ENCODE assay signal across 16 cellular contexts in the genomic region with DNA sequence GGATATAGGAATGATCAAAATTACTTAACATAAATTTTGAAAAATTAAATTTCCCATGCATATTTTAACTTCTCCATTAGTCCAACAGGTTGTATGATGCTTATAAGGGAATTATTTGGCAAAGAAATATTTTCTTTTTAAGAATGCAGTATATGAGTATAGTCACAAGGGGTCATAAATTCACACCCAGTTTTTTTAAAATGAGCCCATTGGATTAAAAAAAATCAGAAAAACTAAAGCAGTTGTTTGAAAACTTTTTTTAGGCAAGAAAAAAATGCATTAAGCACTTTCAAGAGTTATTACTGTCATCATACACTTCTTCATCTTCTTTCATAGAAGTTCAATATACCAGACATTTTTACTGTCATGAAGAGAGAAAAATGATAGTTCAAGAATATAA.
DNase-seq lines count a peak whose midpoint lies in the region; ATAC-seq and TF ChIP-seq lines count a peak whose summit lies in the region.
"Had no signal": no experiment of that assay in that cellular context is flagged by ENCODE, and none has a peak within 500 bp of the region (broad histone marks: within the 10 kb centered on the region; RNA-seq: fewer than 3 reads in every experiment).

No MANE protein-coding gene starts in this region.

- no peaks in the 10 kb centered on the region for H3K9me3 ChIP-seq in SK-N-SH
- H3K9me3 ChIP-seq: HAP-1 had no signal

- TF ChIP-seq CTCF in SK-N-SH (IDR thresholded peaks at IDR 0.05): peak; percentile 47
- no peak for TF ChIP-seq CTCF in choroid plexus epithelial cell (conservative IDR thresholded peaks at IDR 0.05; ENCODE audit: low read depth, low read length)
- TF ChIP-seq CTCF in neural crest cell (conservative IDR thresholded peaks at IDR 0.05): peak; percentile 39

- no peaks in the 10 kb centered on the region for H3K27me3 ChIP-seq in SK-N-SH (ENCODE audit: insufficient read depth)
- H3K27me3 ChIP-seq: BLaER1 treated with 17β-estradiol and CSF1 and Interleukin-3, amounts not matched to agents 10 nM and 100 nM had no signal

- H4K20me1 ChIP-seq in SK-N-SH (ENCODE audit: insufficient read depth): no peaks in the 10 kb centered on the region
- H4K20me1 ChIP-seq: BLaER1 treated with 17β-estradiol and CSF1 and Interleukin-3, amounts not matched to agents 10 nM and 100 nM had no signal

- H3K4me1 ChIP-seq in SK-N-SH (ENCODE audit: control insufficient read depth in 1 of 2, insufficient read depth in 2 of 2, low read depth in 1 of 2, low read length in 1 of 2): no peaks in the 10 kb centered on the region; a peak in 1 of 4 replicates
- H3K4me1 ChIP-seq: HAP-1 had no signal

- peaks cover 2% of the 10 kb centered on the region for H3K9me3 Mint-ChIP-seq in neural crest cell

- TF ChIP-seq EP300 in SK-N-SH (IDR thresholded peaks at IDR 0.05; ENCODE audit: borderline replicate concordance in 1 of 2, low read depth in 1 of 2, low read length in 1 of 2): no peak

- no peaks in the 10 kb centered on the region for H3K9me2 ChIP-seq in SK-N-SH

- no peak overlapping the region for H3K27ac Mint-ChIP-seq in neural crest cell (ENCODE audit: unreplicated experiment)
- H3K27ac Mint-ChIP-seq: CD4-positive, alpha-beta T cell had no signal

- H3K4me3 ChIP-seq in SK-N-SH (ENCODE audit: low read depth in 2 of 2, low read length in 1 of 2): no peak overlapping the region
- no peak overlapping the region for H3K4me3 ChIP-seq in choroid plexus epithelial cell (ENCODE audit: low read depth, low read length)
- H3K4me3 ChIP-seq: BLaER1 treated with 17β-estradiol and CSF1 and Interleukin-3, amounts not matched to agents 10 nM and 100 nM; GM12878; HAP-1 had no signal

- no peak overlapping the region for H3K27ac ChIP-seq in SK-N-SH (ENCODE audit: low read depth in 2 of 2, low read length in 1 of 2)
- H3K27ac ChIP-seq: 22Rv1 had no signal

- POLR2A ChIA-PET in SK-N-SH (lab: Yijun Ruan, JAX): no interaction called here

- H3K36me3 Mint-ChIP-seq in neural crest cell (ENCODE audit: low read depth): no peaks in the 10 kb centered on the region

- no peaks in the 10 kb centered on the region for H3K27me3 Mint-ChIP-seq in neural crest cell (ENCODE audit: low read depth)
- H3K27me3 Mint-ChIP-seq: CD4-positive, alpha-beta T cell had no signal

- DNase-seq in SK-N-SH: no peak
- peak; percentile 6 for DNase-seq in choroid plexus epithelial cell (ENCODE audit: low read depth)
- DNase-seq in neural crest cell (ENCODE audit: low read depth, low spot score): no peak
- no peak for DNase-seq in inferior parietal cortex (ENCODE audit: extremely low spot score)
- no peak for DNase-seq in KG1 (lab: John Stamatoyannopoulos, UW)
- DNase-seq: Calu3; CD4-positive, alpha-beta T cell; DMS 273 treated with DMSO at 0.1 percent for 48 hours; IMR-90 had no signal

- CTCF ChIA-PET in SK-N-SH (lab: Yijun Ruan, JAX): no interaction called here

- H2AFZ ChIP-seq in SK-N-SH (ENCODE audit: low read depth): no peak overlapping the region

- H3K4me3 Mint-ChIP-seq in neural crest cell: no peak overlapping the region
- H3K4me3 Mint-ChIP-seq: CD4-positive, alpha-beta T cell had no signal

- H3K4me2 ChIP-seq in SK-N-SH: no peak overlapping the region

- H3K36me3 ChIP-seq in SK-N-SH (replicated peaks in 1 of 2; ENCODE audit: control insufficient read depth in 1 of 2, insufficient read depth in 2 of 2, low read length in 1 of 2): no peaks in the 10 kb centered on the region
- H3K36me3 ChIP-seq: BLaER1 treated with 17β-estradiol and CSF1 and Interleukin-3, amounts not matched to agents 10 nM and 100 nM; HAP-1 had no signal

- no peaks in the 10 kb centered on the region for H3K79me2 ChIP-seq in SK-N-SH (ENCODE audit: insufficient read depth)

- H3K9ac ChIP-seq in SK-N-SH: no peak overlapping the region

- ATAC-seq in SK-N-SH treated with all-trans-retinoic acid at 6 μM for 48 hours: no peak
- ATAC-seq in GM19351 (IDR thresholded peaks at IDR 0.05; ENCODE audit: unreplicated experiment): no peak
- no peak for ATAC-seq in GM18520 (IDR thresholded peaks at IDR 0.05; ENCODE audit: unreplicated experiment)
- ATAC-seq: GM12878 had no signal

- peaks cover 8% of the 10 kb centered on the region for H3K4me1 Mint-ChIP-seq in neural crest cell

- H3F3A ChIP-seq in SK-N-SH (replicated peaks; ENCODE audit: insufficient read depth): no peaks in the 10 kb centered on the region

- peak; percentile 19; the same call in 1 of the 2 replicates for TF ChIP-seq RAD21 in SK-N-SH (IDR thresholded peaks at IDR 0.05; ENCODE audit: low read length)

TF ChIP-seq in SK-N-SH, 30 proteins besides CTCF, POLR2A, EP300 and RAD21 (continues in another document):
- TF ChIP-seq FOSL2 (IDR thresholded peaks at IDR 0.05; ENCODE audit: borderline replicate concordance, low read depth): no peak
- no peak for TF ChIP-seq FOXJ3 (CRISPR knock-in tag; IDR thresholded peaks at IDR 0.05)
- TF ChIP-seq, protein P1, sequence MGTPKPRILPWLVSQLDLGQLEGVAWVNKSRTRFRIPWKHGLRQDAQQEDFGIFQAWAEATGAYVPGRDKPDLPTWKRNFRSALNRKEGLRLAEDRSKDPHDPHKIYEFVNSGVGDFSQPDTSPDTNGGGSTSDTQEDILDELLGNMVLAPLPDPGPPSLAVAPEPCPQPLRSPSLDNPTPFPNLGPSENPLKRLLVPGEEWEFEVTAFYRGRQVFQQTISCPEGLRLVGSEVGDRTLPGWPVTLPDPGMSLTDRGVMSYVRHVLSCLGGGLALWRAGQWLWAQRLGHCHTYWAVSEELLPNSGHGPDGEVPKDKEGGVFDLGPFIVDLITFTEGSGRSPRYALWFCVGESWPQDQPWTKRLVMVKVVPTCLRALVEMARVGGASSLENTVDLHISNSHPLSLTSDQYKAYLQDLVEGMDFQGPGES (IDR thresholded peaks at IDR 0.05; ENCODE audit: low read depth, low read length): no peak
- no peak for TF ChIP-seq RFX5 (IDR thresholded peaks at IDR 0.05; ENCODE audit: low read length)
- TF ChIP-seq GABPA (IDR thresholded peaks at IDR 0.05; ENCODE audit: low read depth): no peak
- no peak for TF ChIP-seq POLR2AphosphoS5 (IDR thresholded peaks at IDR 0.05; ENCODE audit: low read depth, low read length)
- TF ChIP-seq YY1 (IDR thresholded peaks at IDR 0.05; ENCODE audit: low read depth): no peak
- TF ChIP-seq EZH2phosphoT487 (IDR thresholded peaks at IDR 0.05; ENCODE audit: borderline replicate concordance, low read depth): no peak

TF ChIP-seq in SK-N-SH treated with all-trans-retinoic acid at 6 μM for 48 hours, 23 proteins besides CTCF, POLR2A, EP300 and RAD21 (continues in another document):
- TF ChIP-seq ARNTL (CRISPR knock-in tag; IDR thresholded peaks at IDR 0.05; ENCODE audit: borderline replicate concordance, low read depth): no peak
- TF ChIP-seq ZNF565 (CRISPR knock-in tag; conservative IDR thresholded peaks at IDR 0.05; ENCODE audit: low read depth): no peak
- no peak for TF ChIP-seq TOX (CRISPR knock-in tag; IDR thresholded peaks at IDR 0.05; ENCODE audit: borderline replicate concordance)
- no peak for TF ChIP-seq CSDC2 (CRISPR knock-in tag; IDR thresholded peaks at IDR 0.05)
- no peak for TF ChIP-seq ZNF70 (CRISPR knock-in tag; IDR thresholded peaks at IDR 0.05)
- TF ChIP-seq, protein P2, sequence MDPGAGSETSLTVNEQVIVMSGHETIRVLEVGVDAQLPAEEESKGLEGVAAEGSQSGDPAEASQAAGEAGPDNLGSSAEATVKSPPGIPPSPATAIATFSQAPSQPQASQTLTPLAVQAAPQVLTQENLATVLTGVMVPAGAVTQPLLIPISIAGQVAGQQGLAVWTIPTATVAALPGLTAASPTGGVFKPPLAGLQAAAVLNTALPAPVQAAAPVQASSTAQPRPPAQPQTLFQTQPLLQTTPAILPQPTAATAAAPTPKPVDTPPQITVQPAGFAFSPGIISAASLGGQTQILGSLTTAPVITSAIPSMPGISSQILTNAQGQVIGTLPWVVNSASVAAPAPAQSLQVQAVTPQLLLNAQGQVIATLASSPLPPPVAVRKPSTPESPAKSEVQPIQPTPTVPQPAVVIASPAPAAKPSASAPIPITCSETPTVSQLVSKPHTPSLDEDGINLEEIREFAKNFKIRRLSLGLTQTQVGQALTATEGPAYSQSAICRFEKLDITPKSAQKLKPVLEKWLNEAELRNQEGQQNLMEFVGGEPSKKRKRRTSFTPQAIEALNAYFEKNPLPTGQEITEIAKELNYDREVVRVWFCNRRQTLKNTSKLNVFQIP (CRISPR knock-in tag; IDR thresholded peaks at IDR 0.05; ENCODE audit: borderline replicate concordance, low read depth): no peak
- no peak for TF ChIP-seq ZC3H10 (CRISPR knock-in tag; IDR thresholded peaks at IDR 0.05)
- no peak for TF ChIP-seq RARB (CRISPR knock-in tag; IDR thresholded peaks at IDR 0.05)
- TF ChIP-seq ESRRG (CRISPR knock-in tag; IDR thresholded peaks at IDR 0.05): no peak
- TF ChIP-seq GLIS3 (CRISPR knock-in tag; IDR thresholded peaks at IDR 0.05): no peak
- no peak for TF ChIP-seq OSR1 (CRISPR knock-in tag; IDR thresholded peaks at IDR 0.05)
- no peak for TF ChIP-seq TCF4 (CRISPR knock-in tag; IDR thresholded peaks at IDR 0.05; ENCODE audit: borderline replicate concordance)
- TF ChIP-seq, protein P3, sequence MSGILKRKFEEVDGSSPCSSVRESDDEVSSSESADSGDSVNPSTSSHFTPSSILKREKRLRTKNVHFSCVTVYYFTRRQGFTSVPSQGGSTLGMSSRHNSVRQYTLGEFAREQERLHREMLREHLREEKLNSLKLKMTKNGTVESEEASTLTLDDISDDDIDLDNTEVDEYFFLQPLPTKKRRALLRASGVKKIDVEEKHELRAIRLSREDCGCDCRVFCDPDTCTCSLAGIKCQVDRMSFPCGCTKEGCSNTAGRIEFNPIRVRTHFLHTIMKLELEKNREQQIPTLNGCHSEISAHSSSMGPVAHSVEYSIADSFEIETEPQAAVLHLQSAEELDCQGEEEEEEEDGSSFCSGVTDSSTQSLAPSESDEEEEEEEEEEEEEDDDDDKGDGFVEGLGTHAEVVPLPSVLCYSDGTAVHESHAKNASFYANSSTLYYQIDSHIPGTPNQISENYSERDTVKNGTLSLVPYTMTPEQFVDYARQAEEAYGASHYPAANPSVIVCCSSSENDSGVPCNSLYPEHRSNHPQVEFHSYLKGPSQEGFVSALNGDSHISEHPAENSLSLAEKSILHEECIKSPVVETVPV (CRISPR knock-in tag; IDR thresholded peaks at IDR 0.05): no peak
- TF ChIP-seq, protein P4, sequence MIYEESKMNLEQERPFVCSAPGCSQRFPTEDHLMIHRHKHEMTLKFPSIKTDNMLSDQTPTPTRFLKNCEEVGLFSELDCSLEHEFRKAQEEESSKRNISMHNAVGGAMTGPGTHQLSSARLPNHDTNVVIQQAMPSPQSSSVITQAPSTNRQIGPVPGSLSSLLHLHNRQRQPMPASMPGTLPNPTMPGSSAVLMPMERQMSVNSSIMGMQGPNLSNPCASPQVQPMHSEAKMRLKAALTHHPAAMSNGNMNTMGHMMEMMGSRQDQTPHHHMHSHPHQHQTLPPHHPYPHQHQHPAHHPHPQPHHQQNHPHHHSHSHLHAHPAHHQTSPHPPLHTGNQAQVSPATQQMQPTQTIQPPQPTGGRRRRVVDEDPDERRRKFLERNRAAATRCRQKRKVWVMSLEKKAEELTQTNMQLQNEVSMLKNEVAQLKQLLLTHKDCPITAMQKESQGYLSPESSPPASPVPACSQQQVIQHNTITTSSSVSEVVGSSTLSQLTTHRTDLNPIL (CRISPR knock-in tag; IDR thresholded peaks at IDR 0.05; ENCODE audit: low read depth): no peak
- TF ChIP-seq ZNF8 (CRISPR knock-in tag; IDR thresholded peaks at IDR 0.05): no peak
